In genomic region chr1:113912594-113913311, GRCh38 we compare ENCODE assay signal across 2 cellular contexts.
TF ChIP-seq lines count a peak whose summit lies in the region.

No MANE protein-coding gene starts in this region.

TF ChIP-seq in K562, 482 proteins besides CTCF, POLR2A, EP300 and RAD21:
- TF ChIP-seq ZNF134 (CRISPR knock-in tag; conservative IDR thresholded peaks at IDR 0.05), result no peak
- TF ChIP-seq ELF4 (CRISPR knock-in tag; IDR thresholded peaks at IDR 0.05), result no peak
- peak; percentile 18; the same call in 1 of the 2 replicates for TF ChIP-seq TFAP4 (CRISPR knock-in tag; IDR thresholded peaks at IDR 0.05; ENCODE audit: borderline replicate concordance)
- peak; percentile 78 for TF ChIP-seq PRDM10 (IDR thresholded peaks at IDR 0.05; ENCODE audit: partially characterized antibody)
- no peak for TF ChIP-seq MTA2 (IDR thresholded peaks at IDR 0.05; ENCODE audit: low read depth)
- 0 out of 4 replicates have a peak, but pooled peaks of 1 of the 2 experiments have one; percentile 27 for TF ChIP-seq TEAD1 (CRISPR knock-in tag; IDR thresholded peaks at IDR 0.05)
- TF ChIP-seq TSHZ1 (CRISPR knock-in tag; IDR thresholded peaks at IDR 0.05), result no peak
- TF ChIP-seq ZNF77 (CRISPR knock-in tag; IDR thresholded peaks at IDR 0.05), result no peak
- peak; percentile 71 for TF ChIP-seq NFIC (IDR thresholded peaks at IDR 0.05)
- TF ChIP-seq SUPT5H (IDR thresholded peaks at IDR 0.05), result 0 out of 2 replicates have a peak, but pooled peaks have one; percentile 40
- no peak for TF ChIP-seq EP400 (IDR thresholded peaks at IDR 0.05)
- no peak for TF ChIP-seq HNRNPH1 (optimal IDR thresholded peaks at IDR 0.05; ENCODE audit: low read depth, low read length)
- TF ChIP-seq ZNF24 (IDR thresholded peaks at IDR 0.05), result no peak
- peak; percentile 42; the same call in 1 of the 2 replicates for TF ChIP-seq PREB (CRISPR knock-in tag; IDR thresholded peaks at IDR 0.05)

TF ChIP-seq in HEK293T, 16 proteins besides CTCF, POLR2A, EP300 and RAD21:
- TF ChIP-seq FOXM1 (IDR thresholded peaks at IDR 0.05; ENCODE audit: borderline replicate concordance), result no peak
- no peak for TF ChIP-seq L3MBTL2 (conservative IDR thresholded peaks at IDR 0.05)
- TF ChIP-seq ARNT (IDR thresholded peaks at IDR 0.05), result no peak
- TF ChIP-seq LEF1 (IDR thresholded peaks at IDR 0.05; ENCODE audit: borderline replicate concordance), result no peak
- TF ChIP-seq SP1 (IDR thresholded peaks at IDR 0.05), result no peak
- no peak for TF ChIP-seq TARDBP (IDR thresholded peaks at IDR 0.05)
- no peak for TF ChIP-seq BHLHE40 (IDR thresholded peaks at IDR 0.05; ENCODE audit: borderline replicate concordance)
- TF ChIP-seq CTBP1 (IDR thresholded peaks at IDR 0.05; ENCODE audit: borderline replicate concordance), result no peak
- TF ChIP-seq HDGF (IDR thresholded peaks at IDR 0.05; ENCODE audit: borderline replicate concordance), result no peak
- no peak for TF ChIP-seq ZNF384 (IDR thresholded peaks at IDR 0.05)
